17 cellular contexts compared by ENCODE assay signal in the genomic region with DNA sequence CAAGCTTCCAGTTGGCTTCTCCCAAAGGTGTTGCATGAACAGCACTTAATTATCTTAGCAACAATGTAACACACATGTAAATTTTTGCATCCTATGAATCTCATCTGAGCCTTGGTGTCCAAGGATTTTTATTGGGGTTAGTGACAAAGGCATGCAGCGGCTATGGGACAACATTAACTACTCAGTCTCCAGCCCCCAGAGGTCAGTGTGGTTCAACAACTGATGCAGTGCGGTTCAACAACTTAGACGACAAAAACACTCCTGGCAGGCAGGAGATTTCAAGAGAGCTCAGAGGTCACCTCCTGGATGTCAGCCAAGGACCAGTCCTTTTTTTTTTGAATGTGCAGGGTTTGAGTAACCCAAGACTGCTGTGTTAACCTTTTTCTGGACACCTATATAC.
A peak's percentile ranks its signal among the peaks of the same experiment; 100 is the strongest.
DNase-seq lines count a peak whose midpoint lies in the region; ATAC-seq, FAIRE-seq and TF ChIP-seq lines count a peak whose summit lies in the region.
"Had no signal": no experiment of that assay in that cellular context is flagged by ENCODE, and none has a peak within 500 bp of the region (broad histone marks: within the 10 kb centered on the region; RNA-seq: fewer than 3 reads in every experiment).

No MANE protein-coding gene starts in this region.

- in situ Hi-C loops in K562 (cut with MboI), result no loop called here

- H2AFZ ChIP-seq in HCT116 (ENCODE audit: low read depth, low read length, poor library complexity, severe bottlenecking), result no peak overlapping the region
- no peak overlapping the region for H2AFZ ChIP-seq in K562 (ENCODE audit: low read depth, low read length)
- H2AFZ ChIP-seq in mesenchymal stem cell (ENCODE audit: low read depth, low read length), result no peak overlapping the region
- no peak overlapping the region for H2AFZ ChIP-seq in hepatocyte

- H3K18ac ChIP-seq in mesenchymal stem cell (ENCODE audit: low read depth in 1 of 2, low read length in 2 of 2), result no peak overlapping the region

- H3K14ac ChIP-seq in mesenchymal stem cell (ENCODE audit: low read length in 2 of 2), result no peak overlapping the region

- H3K27me3 ChIP-seq in A673 (replicated peaks; ENCODE audit: insufficient read depth, low read depth, low read length, poor library complexity) (no peaks in the 10 kb centered on the region), HCT116 (ENCODE audit: insufficient read depth, low read length) (no peaks in the 10 kb centered on the region), K562 (ENCODE audit: control insufficient read depth in 2 of 2, insufficient read depth in 2 of 2, low read length in 2 of 2) (0 out of 5 replicates have a peak, but pooled peaks cover 0 to 3% of the 10 kb centered on the region in 2 experiments), mesenchymal stem cell (ENCODE audit: control insufficient read depth in 1 of 2, insufficient read depth in 1 of 2, low read length in 2 of 2) (no peaks in the 10 kb centered on the region), tibial artery (no peaks in the 10 kb centered on the region), hepatocyte (no peaks in the 10 kb centered on the region)

- H3K9me3 ChIP-seq in A673 (ENCODE audit: low read depth, low read length, poor library complexity, severe bottlenecking) (no peaks in the 10 kb centered on the region), HCT116 (ENCODE audit: control insufficient read depth in 1 of 2, insufficient read depth in 1 of 2, low read depth in 1 of 2, low read length in 2 of 2) (no peaks in the 10 kb centered on the region), K562 (replicated peaks; ENCODE audit: control insufficient read depth, insufficient read depth, low read depth, low read length) (no peaks in the 10 kb centered on the region), mesenchymal stem cell (ENCODE audit: control insufficient read depth, low read length) (no peaks in the 10 kb centered on the region), tibial artery (no peaks in the 10 kb centered on the region), hepatocyte (ENCODE audit: low read depth) (no peaks in the 10 kb centered on the region)
- H3K9me3 ChIP-seq: SK-N-SH had no signal

- H3K9ac ChIP-seq in HCT116 (ENCODE audit: low read length) (no peak overlapping the region), K562 (ENCODE audit: insufficient read depth in 1 of 2, low read depth in 2 of 2, low read length in 2 of 2) (no peak overlapping the region), mesenchymal stem cell (ENCODE audit: low read length) (no peak overlapping the region)
- H3K9ac ChIP-seq: SK-N-SH had no signal

- no peaks in the 10 kb centered on the region for H3K79me1 ChIP-seq in mesenchymal stem cell (replicated peaks; ENCODE audit: low read length, poor library complexity, severe bottlenecking)

- H3K4me2 ChIP-seq in HCT116 (ENCODE audit: low read length) (no peak overlapping the region), K562 (ENCODE audit: insufficient read depth, low read length) (no peak overlapping the region), mesenchymal stem cell (ENCODE audit: low read length, poor library complexity, severe bottlenecking) (no peak overlapping the region), hepatocyte (no peak overlapping the region)
- H3K4me2 ChIP-seq: SK-N-SH had no signal

- H2BK120ac ChIP-seq in mesenchymal stem cell (ENCODE audit: low read depth, low read length), result no peak overlapping the region

- BruUV-seq in A673 (replicated peaks; lab: Mats Ljungman, UMichigan), result no TSS peak
- no TSS peak for BruUV-seq in HCT116 (replicated peaks; lab: Mats Ljungman, UMichigan)
- no TSS peak for BruUV-seq in K562 (replicated peaks; lab: Mats Ljungman, UMichigan)

- no peaks in the 10 kb centered on the region for H3K79me2 ChIP-seq in HCT116 (ENCODE audit: insufficient read depth, low read length)
- no peaks in the 10 kb centered on the region for H3K79me2 ChIP-seq in K562 (ENCODE audit: control insufficient read depth, insufficient read depth, low read length)
- no peaks in the 10 kb centered on the region for H3K79me2 ChIP-seq in hepatocyte

- peaks cover 33% of the 10 kb centered on the region for H3K4me1 ChIP-seq in A673 (ENCODE audit: insufficient read depth, low read length, poor library complexity, severe bottlenecking)
- no peaks in the 10 kb centered on the region for H3K4me1 ChIP-seq in HCT116 (ENCODE audit: control insufficient read depth in 1 of 2, insufficient read depth in 2 of 2, low read length in 2 of 2)
- H3K4me1 ChIP-seq in K562 (replicated peaks in 1 of 2; ENCODE audit: control insufficient read depth in 2 of 2, insufficient read depth in 2 of 2, low read length in 2 of 2), result no peaks in the 10 kb centered on the region
- peaks cover 4% of the 10 kb centered on the region for H3K4me1 ChIP-seq in mesenchymal stem cell (ENCODE audit: control insufficient read depth, insufficient read depth, low read depth, low read length)
- H3K4me1 ChIP-seq in tibial artery, result no peaks in the 10 kb centered on the region
- H3K4me1 ChIP-seq in hepatocyte (ENCODE audit: insufficient read depth), result no peaks in the 10 kb centered on the region

- 0% methylated on average over 3 of the region's 3 CpGs for WGBS in K562 (ENCODE audit: insufficient coverage, low coverage, missing lambda C conversion rate)
- WGBS in mesenchymal stem cell, result 84% methylated on average over 3 of the region's 3 CpGs
- WGBS in hepatocyte (ENCODE audit: low lambda C conversion rate, missing lambda C conversion rate), result 86% methylated on average over 3 of the region's 3 CpGs

- H3K4me3 ChIP-seq in A673 (ENCODE audit: low read depth, low read length, poor library complexity, severe bottlenecking), result no peak overlapping the region
- H3K4me3 ChIP-seq in HCT116 (replicated peaks in 1 of 2; ENCODE audit: low read depth in 1 of 2, low read length in 2 of 2), result no peak overlapping the region
- H3K4me3 ChIP-seq in K562, result no peak overlapping the region
- H3K4me3 ChIP-seq in mesenchymal stem cell (ENCODE audit: insufficient read depth in 1 of 2, low read depth in 1 of 2, low read length in 2 of 2), result no peak overlapping the region
- no peak overlapping the region for H3K4me3 ChIP-seq in tibial artery
- no peak overlapping the region for H3K4me3 ChIP-seq in hepatocyte
- H3K4me3 ChIP-seq: GM12878 had no signal

- FAIRE-seq in K562 (lab: Jason Lieb, UNC), result no peak
- FAIRE-seq: GM12878 had no signal

- peak overlapping the region; percentile 55 for H3K27ac ChIP-seq in A673 (ENCODE audit: low read depth, low read length, poor library complexity, severe bottlenecking)
- no peak overlapping the region for H3K27ac ChIP-seq in HCT116 (ENCODE audit: low read depth, low read length)
- H3K27ac ChIP-seq in K562 (ENCODE audit: extremely low read depth, low read depth, low read length), result no peak overlapping the region
- H3K27ac ChIP-seq in mesenchymal stem cell (ENCODE audit: low read length, poor library complexity, severe bottlenecking), result no peak overlapping the region
- H3K27ac ChIP-seq in tibial artery, result no peak overlapping the region
- H3K27ac ChIP-seq in hepatocyte, result no peak overlapping the region
- H3K27ac ChIP-seq: C4-2B had no signal

- H3K36me3 ChIP-seq in A673 (ENCODE audit: insufficient read depth, low read length, poor library complexity, severe bottlenecking) (no peaks in the 10 kb centered on the region), HCT116 (ENCODE audit: control insufficient read depth in 1 of 2, insufficient read depth in 2 of 2, low read length in 2 of 2) (no peaks in the 10 kb centered on the region), K562 (ENCODE audit: control insufficient read depth, insufficient read depth, low read length) (no peaks in the 10 kb centered on the region), mesenchymal stem cell (ENCODE audit: control insufficient read depth in 1 of 2, insufficient read depth in 2 of 2, low read depth in 1 of 2, low read length in 2 of 2) (no peaks in the 10 kb centered on the region), tibial artery (no peaks in the 10 kb centered on the region), hepatocyte (replicated peaks; ENCODE audit: insufficient read depth, low read depth) (no peaks in the 10 kb centered on the region)

- peak overlapping the region; percentile 51 for H2AK5ac ChIP-seq in mesenchymal stem cell (ENCODE audit: low read length, severe bottlenecking)

- RAD21 ChIA-PET in HCT116 (lab: Charles Lee; ENCODE audit: low non-redundant PET in 1 of 2, low total read pairs in 2 of 2, uncharacterized antibody in 2 of 2, unreplicated experiment in 2 of 2), result no interaction called here

- H4K20me1 ChIP-seq in HCT116 (ENCODE audit: insufficient read depth) (no peaks in the 10 kb centered on the region), K562 (replicated peaks; ENCODE audit: control insufficient read depth, insufficient read depth, low read length) (no peaks in the 10 kb centered on the region), hepatocyte (ENCODE audit: insufficient read depth, poor library complexity, severe bottlenecking) (no peaks in the 10 kb centered on the region)

- no peak overlapping the region for H2BK12ac ChIP-seq in mesenchymal stem cell (ENCODE audit: low read length in 2 of 2)

- no peak overlapping the region for H4K8ac ChIP-seq in mesenchymal stem cell (ENCODE audit: low read length)

- no peak overlapping the region for H3K4ac ChIP-seq in mesenchymal stem cell (ENCODE audit: low read depth in 1 of 2, low read length in 2 of 2)

- CTCF ChIA-PET in A673 (lab: Charles Lee) (no interaction called here), HCT116 (lab: Charles Lee) (interaction anchor here (0.6 kb wide), 1 partner anchor 24 kb away, joined by 3 read pairs; no protein-coding TSS in a partner anchor), K562 (lab: Yijun Ruan, JAX; ENCODE audit: low intra/inter-chr PET ratio) (no interaction called here)

- TF ChIP-seq RAD21 in HCT116 (IDR thresholded peaks at IDR 0.05; ENCODE audit: low read depth) (0 out of 2 replicates have a peak, but pooled peaks have one; percentile 12), K562 (CRISPR knock-in tag; conservative IDR thresholded peaks at IDR 0.05 in 1 of 2, IDR thresholded peaks at IDR 0.05 in 1 of 2) (peak in 1 of 2 experiments; percentile 25; a peak in 1 of 4 replicates)

- TF ChIP-seq POLR2A in HCT116 (IDR thresholded peaks at IDR 0.05; ENCODE audit: borderline replicate concordance, extremely low read depth, insufficient read depth, insufficient read length) (no peak), K562 (conservative IDR thresholded peaks at IDR 0.05) (no peak)

- no peak overlapping the region for H3K23ac ChIP-seq in mesenchymal stem cell (ENCODE audit: low read length in 2 of 2)

- ATAC-seq in HCT116, result no peak
- peak; percentile 75 for ATAC-seq in K562
- no peak for ATAC-seq in HG03095 (IDR thresholded peaks at IDR 0.05; ENCODE audit: unreplicated experiment)
- ATAC-seq: GM12878 had no signal

- intact Hi-C loops in A673 (cut with micrococcal nuclease; ENCODE audit: unreplicated experiment), result loop anchor here (1.0 kb wide), 1 partner anchor 60 kb away; no protein-coding TSS in a partner anchor
- intact Hi-C loops in HCT116 (cut with micrococcal nuclease), result no loop called here
- intact Hi-C loops in K562 (cut with micrococcal nuclease), result loop anchor here (10.0 kb wide), 1 partner anchor 558 kb away; no protein-coding TSS in a partner anchor
- intact Hi-C loops in tibial artery (cut with DNase I; ENCODE audit: low total_unique reads), result no loop called here

- H2BK5ac ChIP-seq in mesenchymal stem cell (ENCODE audit: low read depth, low read length, poor library complexity, severe bottlenecking), result no peak overlapping the region

- POLR2A ChIA-PET in A673 (lab: Charles Lee; ENCODE audit: low non-redundant PET), result no interaction called here
- POLR2A ChIA-PET in HCT116 (lab: Charles Lee), result no interaction called here
- POLR2A ChIA-PET in K562 (lab: Yijun Ruan, JAX), result no interaction called here

- no peaks in the 10 kb centered on the region for H3K9me1 ChIP-seq in K562 (ENCODE audit: control insufficient read depth, insufficient read depth, low read length)

- TF ChIP-seq EP300 in K562 (IDR thresholded peaks at IDR 0.05; ENCODE audit: low read length), result no peak

- no peak overlapping the region for H2BK15ac ChIP-seq in mesenchymal stem cell (ENCODE audit: low read depth, poor library complexity, severe bottlenecking)

- DNase-seq in A673 (ENCODE audit: low spot score) (no peak), HCT116 (ENCODE audit: low read depth, low spot score) (no peak), K562 (ENCODE audit: extremely low read depth in 1 of 4, low spot score in 3 of 4) (peak in 2 of 4 experiments; percentile 9 to 37), mesenchymal stem cell (no peak), tibial artery (no peak), hepatocyte (ENCODE audit: low spot score) (no peak)
- DNase-seq: DND-41, HCEC 1CT, Karpas-422, NCI-H187, NCI-H446, RPMI8226, SHP77, SK-N-SH had no signal

- H4K91ac ChIP-seq in mesenchymal stem cell (ENCODE audit: low read length), result no peak overlapping the region

- no peak for TF ChIP-seq CTCF in A673 (conservative IDR thresholded peaks at IDR 0.05; ENCODE audit: low read depth, low read length)
- TF ChIP-seq CTCF in HCT116 (IDR thresholded peaks at IDR 0.05 in 2 of 3, conservative IDR thresholded peaks at IDR 0.05 in 1 of 3; ENCODE audit: borderline replicate concordance in 1 of 3, insufficient read depth in 1 of 3, low read depth in 2 of 3, low read length in 2 of 3), result no peak
- peak; percentile 26 to 33 (median 27); a peak in 3 of 6 replicates for TF ChIP-seq CTCF in K562 (IDR thresholded peaks at IDR 0.05 in 2 of 3, conservative IDR thresholded peaks at IDR 0.05 in 1 of 3; ENCODE audit: insufficient read depth in 2 of 3, low read depth in 1 of 3, low read length in 3 of 3)
- no peak for TF ChIP-seq CTCF in tibial artery (IDR thresholded peaks at IDR 0.05)
- TF ChIP-seq CTCF in hepatocyte (IDR thresholded peaks at IDR 0.05; ENCODE audit: poor library complexity), result no peak

- H3K9me2 ChIP-seq in HCT116 (ENCODE audit: insufficient read depth), result no peaks in the 10 kb centered on the region
- H3K9me2 ChIP-seq in hepatocyte (replicated peaks; ENCODE audit: insufficient read depth), result no peaks in the 10 kb centered on the region
- H3K9me2 ChIP-seq: SK-N-SH had no signal

Comparison
In these comparisons a context has a peak if more than half of its experiments do, and no peak if none do; other contexts are left out.
1. CTCF ChIP-seq: peak in K562 (3 of 3); none in A673 (single experiment), HCT116 (0 of 3), tibial artery (0 of 2) and hepatocyte (single experiment).
2. intact Hi-C loops: an anchor here in A673 (1.0 kb wide) and K562 (10.0 kb wide); none called in HCT116 and tibial artery.